Comparison of ENCODE assay signal across 13 cellular contexts in genomic region chr11:36453678-36454077, GRCh38. TPM values are rescaled to one million over a fixed set of nuclear protein-coding genes. Genes with fewer than 3 reads are reported as not detected.
DNase-seq lines count a peak whose midpoint lies in the region; ATAC-seq, FAIRE-seq and TF ChIP-seq lines count a peak whose summit lies in the region.
"Had no signal": no experiment of that assay in that cellular context is flagged by ENCODE, and none has a peak within 500 bp of the region (broad histone marks: within the 10 kb centered on the region; RNA-seq: fewer than 3 reads in every experiment).

No MANE protein-coding gene starts in this region.

- H3K36me3 ChIP-seq in GM12878 (ENCODE audit: control insufficient read depth in 2 of 2, insufficient read depth in 2 of 2, low read length in 1 of 2) (no peaks in the 10 kb centered on the region), spleen (peaks cover 0 to 98% (median 57%) of the 10 kb centered on the region in 6 donors)
- H3K36me3 ChIP-seq: prostate gland had no signal

- peak overlapping the region; percentile 99 for H3K27ac Mint-ChIP-seq in osteocyte (ENCODE audit: unreplicated experiment)

- H3K4me2 ChIP-seq in GM12878 (ENCODE audit: control insufficient read depth, insufficient read depth): peak overlapping the region; percentile 14; the same call in 1 of the 2 replicates
- H3K4me2 ChIP-seq: SK-N-SH had no signal

- TF ChIP-seq RAD21 in GM12878 (IDR thresholded peaks at IDR 0.05; ENCODE audit: insufficient read depth, low read depth, low read length): no peak

- no peak for TF ChIP-seq POLR2A in NB4 (IDR thresholded peaks at IDR 0.05; ENCODE audit: extremely low read depth, insufficient read length)
- no peak for TF ChIP-seq POLR2A in GM12878 (IDR thresholded peaks at IDR 0.05; ENCODE audit: low read depth, low read length)
- no peak for TF ChIP-seq POLR2A in spleen (IDR thresholded peaks at IDR 0.05)

- intact Hi-C loops in GM12878 (cut with micrococcal nuclease; ENCODE audit: unreplicated experiment): no loop called here
- intact Hi-C loops in spleen (cut with DNase I; ENCODE audit: low total_unique reads): no loop called here

- H4K20me1 ChIP-seq in GM12878 (ENCODE audit: control insufficient read depth, insufficient read depth): no peaks in the 10 kb centered on the region

- WGBS in GM12878 (ENCODE audit: insufficient coverage, insufficient replicate concordance, low lambda C conversion rate, missing lambda C conversion rate): 0% methylated on average over 3 of the region's 3 CpGs
- 40 to 70% (median 43%) methylated on average over 3 of the region's 3 CpGs for WGBS in spleen, 5 donors

- TF ChIP-seq EP300 in GM12878 (IDR thresholded peaks at IDR 0.05; ENCODE audit: borderline replicate concordance in 1 of 2, control insufficient read depth in 1 of 2, low read depth in 2 of 2, low read length in 2 of 2): no peak

- CTCF ChIA-PET in GM12878 (lab: Yijun Ruan, JAX): interaction anchor here (2.2 to 2.9 kb wide), 2 partner anchors 25 to 39 kb away, joined by 9 to 10 read pairs; no protein-coding TSS in a partner anchor

- SMC1A ChIA-PET in GM12878 (lab: Charles Lee; ENCODE audit: uncharacterized antibody, unreplicated experiment): interaction anchor here (1.1 to 1.8 kb wide), 3 partner anchors 12 to 39 kb away, joined by 4 to 5 read pairs (median 4); no protein-coding TSS in a partner anchor

- no peaks in the 10 kb centered on the region for H3K79me2 ChIP-seq in GM12878 (ENCODE audit: control insufficient read depth, insufficient read depth, low read length)

- no TSS peak for BruUV-seq in GM12878 (replicated peaks; lab: Mats Ljungman, UMichigan)

- POLR2A ChIA-PET in GM12878 (lab: Charles Lee): no interaction called here

- no peak overlapping the region for H3K27ac ChIP-seq in GM12878 (ENCODE audit: control insufficient read depth, insufficient read depth)
- H3K27ac ChIP-seq in spleen: peak overlapping the region in 4 of 8 donors; percentile 15 to 74 (median 32)
- H3K27ac ChIP-seq in substantia nigra (ENCODE audit: low read depth, low read length, poor library complexity, severe bottlenecking): no peak overlapping the region
- H3K27ac ChIP-seq: 22Rv1, prostate gland had no signal

- H3K27me3 ChIP-seq in GM12878 (replicated peaks in 1 of 2; ENCODE audit: control insufficient read depth in 2 of 2, insufficient read depth in 2 of 2, low read length in 1 of 2) (no peaks in the 10 kb centered on the region; a peak in 1 of 4 replicates), spleen (replicated peaks in 1 of 7) (no peaks in the 10 kb centered on the region)

- H3K9me3 ChIP-seq in GM12878 (replicated peaks; ENCODE audit: control insufficient read depth, insufficient read depth, low read length) (no peaks in the 10 kb centered on the region), spleen (no peaks in the 10 kb centered on the region)
- H3K9me3 ChIP-seq: prostate gland, SK-N-SH had no signal

- no peaks in the 10 kb centered on the region for H3K9me3 Mint-ChIP-seq in osteocyte (ENCODE audit: unreplicated experiment)
- H3K9me3 Mint-ChIP-seq: activated T-cell treated with anti-CD3 and anti-CD28 coated beads, Interleukin-2, amount 50 U/mL, for 72 hours had no signal

- peaks cover 47% of the 10 kb centered on the region for H3K36me3 Mint-ChIP-seq in osteocyte (ENCODE audit: unreplicated experiment)

- H3K4me3 ChIP-seq in NB4 (ENCODE audit: low read depth, low read length) (no peak overlapping the region), GM12878 (no peak overlapping the region), spleen (no peak overlapping the region)
- H3K4me3 ChIP-seq: prostate gland had no signal

- H3K27me3 Mint-ChIP-seq in osteocyte (ENCODE audit: unreplicated experiment): no peaks in the 10 kb centered on the region

- peaks cover 12% of the 10 kb centered on the region for H3K4me1 ChIP-seq in GM12878 (ENCODE audit: control insufficient read depth, insufficient read depth, low read length)
- peaks cover 29 to 80% (median 53%) of the 10 kb centered on the region in 6 donors for H3K4me1 ChIP-seq in spleen
- H3K4me1 ChIP-seq: prostate gland had no signal

- RAD21 ChIA-PET in GM12878 (lab: Charles Lee; ENCODE audit: unreplicated experiment): no interaction called here

- in situ Hi-C loops in GM12878 (cut with MboI): no loop called here

- peak; percentile 8 for DNase-seq in NCI-H510A treated with DMSO at 0.1 percent for 48 hours (lab: John Stamatoyannopoulos, UW)
- DNase-seq in NCI-H510A (lab: John Stamatoyannopoulos, UW): no peak
- DNase-seq in NB4 (ENCODE audit: low read depth): peak; percentile 72
- no peak for DNase-seq in GM12878 (ENCODE audit: low read depth, low spot score)
- DNase-seq in osteocyte (ENCODE audit: extremely low spot score, unreplicated experiment): no peak
- DNase-seq in spleen: no peak
- DNase-seq in iPS-NIHi11 (ENCODE audit: low spot score): no peak
- no peak for DNase-seq in substantia nigra (lab: John Stamatoyannopoulos, UW)
- DNase-seq: activated T-cell treated with anti-CD3 and anti-CD28 coated beads, Interleukin-2, amount 50 U/mL, for 72 hours; NCI-H187; SK-N-SH had no signal

- no peak for TF ChIP-seq CTCF in NB4 (IDR thresholded peaks at IDR 0.05; ENCODE audit: low read depth, low read length)
- TF ChIP-seq CTCF in GM12878 (IDR thresholded peaks at IDR 0.05 in 2 of 3, conservative IDR thresholded peaks at IDR 0.05 in 1 of 3; ENCODE audit: control insufficient read depth in 2 of 3, extremely low read depth in 1 of 3, insufficient read depth in 1 of 3, low read depth in 3 of 3, low read length in 3 of 3): no peak
- no peak for TF ChIP-seq CTCF in osteocyte (IDR thresholded peaks at IDR 0.05)
- no peak for TF ChIP-seq CTCF in spleen (IDR thresholded peaks at IDR 0.05 in 8 of 11, conservative IDR thresholded peaks at IDR 0.05 in 3 of 11)

- peaks cover 93% of the 10 kb centered on the region for H3K4me1 Mint-ChIP-seq in osteocyte (ENCODE audit: unreplicated experiment)

- H3K4me3 Mint-ChIP-seq in osteocyte (ENCODE audit: unreplicated experiment): peak overlapping the region; percentile 15

- FAIRE-seq in GM12878 (lab: Jason Lieb, UNC): no peak

- no peak overlapping the region for H2AFZ ChIP-seq in GM12878 (ENCODE audit: control insufficient read depth, low read depth, low read length)

- H3K9ac ChIP-seq in GM12878 (ENCODE audit: control insufficient read depth, insufficient read depth, low read length): no peak overlapping the region
- H3K9ac ChIP-seq: SK-N-SH had no signal

- ATAC-seq in GM12878: peak; percentile 52

TF ChIP-seq in GM12878, 131 proteins besides CTCF, POLR2A, EP300 and RAD21:
- TF ChIP-seq MTA2 (IDR thresholded peaks at IDR 0.05; ENCODE audit: low read depth) (no peak), ZNF24 (IDR thresholded peaks at IDR 0.05) (no peak), NR2C1 (IDR thresholded peaks at IDR 0.05) (no peak), SPI1 (IDR thresholded peaks at IDR 0.05; ENCODE audit: borderline replicate concordance, insufficient read depth, low read depth, low read length) (peak; percentile 65; the same call in 1 of the 2 replicates), ZBTB4 (CRISPR knock-in tag; IDR thresholded peaks at IDR 0.05) (no peak), KDM1A (IDR thresholded peaks at IDR 0.05; ENCODE audit: borderline replicate concordance) (no peak)
TF ChIP-seq in GM12878: peak in this region for 1.

RNA-seq across cellular contexts. Expression of gene TRAF6, which starts 56.4 kb away (rescaled TPM):
- total RNA-seq in GM12878 (2013; cell fraction: nucleolus; rRNA removed): 25.0 and 27.0 TPM in 2 replicates
- total RNA-seq in GM12878 (2014; rRNA removed) (6.3 and 7.5 TPM in 2 replicates), GM12878 (2014; rRNA removed; fragmentation: Illumina TruSeq; extraction: Trizol) (4.8 and 6.9 TPM in 2 replicates), GM12878 (2021) (6.7 and 7.1 TPM in 2 replicates), osteocyte (13.9 and 15.0 TPM in 2 replicates), spleen (10 to 100 TPM; 18.5 to 26.1 (median 20.6) TPM)
- 4.5 TPM for polyA plus RNA-seq in GM12878 (2011; ENCODE audit: low read depth)
- polyA plus RNA-seq in GM12878 (2011; rRNA removed) (10.9 and 11.7 TPM in 2 replicates), GM12878 (2014; fragmentation: Illumina TruSeq; extraction: Trizol) (5.3 and 6.8 TPM in 2 replicates), GM12878 (2014; fragmentation: Nextera tagmentation; extraction: Ambion mirVana) (1 to 10 TPM; 1.4 to 2.6 TPM), GM12878 (2014; rRNA removed) (3.4 and 4.4 TPM in 2 replicates), GM12878 (2016; fragmentation: Nextera tagmentation; extraction: Ambion mirVana) (10 to 100 TPM in 1 of 2 experiments, 1 to 10 TPM in 1; 8.3 to 10.5 TPM), spleen (1 to 10 TPM; 2.1 to 3.9 (median 2.7) TPM)
- polyA plus RNA-seq in GM12878 (2011; cell fraction: cytosol; rRNA removed): 5.9 and 7.5 TPM in 2 replicates
- polyA plus RNA-seq in GM12878 (2011; cell fraction: nucleus; rRNA removed): 8.3 and 12.0 TPM in 2 replicates
- 4.3 and 4.5 TPM in 2 replicates for polyA plus RNA-seq in GM12878 (2012)
- polyA minus RNA-seq in GM12878 (2011; rRNA and poly(A)+ RNA removed): 9.5 and 13.5 TPM in 2 replicates
- polyA minus RNA-seq in GM12878 (2011; cell fraction: cytosol; rRNA and poly(A)+ RNA removed): 3.2 and 4.7 TPM in 2 replicates
- polyA minus RNA-seq in GM12878 (2011; cell fraction: nucleus; rRNA and poly(A)+ RNA removed): 8.2 and 10.5 TPM in 2 replicates

Comparison
In these comparisons a context has a peak if more than half of its experiments do, and no peak if none do; other contexts are left out.
1. DNase-seq: peak in NCI-H510A treated with DMSO at 0.1 percent for 48 hours (single experiment) and NB4 (single experiment); none in NCI-H510A (single experiment), GM12878 (single experiment), osteocyte (single experiment), spleen (single experiment), iPS-NIHi11 (single experiment) and substantia nigra (0 of 49).